In genomic region chr9:35728041-35728971, GRCh38 we compare ENCODE assay signal across 9 cellular contexts. TPM values are rescaled to one million over a fixed set of nuclear protein-coding genes. Genes with fewer than 3 reads are reported as not detected.
DNase-seq lines count a peak whose midpoint lies in the region; ATAC-seq, FAIRE-seq and TF ChIP-seq lines count a peak whose summit lies in the region.
"Had no signal": no experiment of that assay in that cellular context is flagged by ENCODE, and none has a peak within 500 bp of the region (broad histone marks: within the 10 kb centered on the region; RNA-seq: fewer than 3 reads in every experiment).

No MANE protein-coding gene starts in this region.

- peak overlapping the region; percentile 66 for H3K9ac ChIP-seq in endothelial cell of umbilical vein (replicated peaks; ENCODE audit: extremely low read depth, insufficient read depth, low read length)

- 34% methylated on average over 10 of the region's 10 CpGs for WGBS in A549 (ENCODE audit: missing lambda C conversion rate)
- 20 to 25% methylated on average over 10 of the region's 10 CpGs for WGBS in thyroid gland, 2 donors

- DNase-seq in A549 (ENCODE audit: low read depth in 1 of 2, low spot score in 1 of 2) = peak in 1 of 2 experiments; percentile 60
- no peak for DNase-seq in RWPE2 (ENCODE audit: low spot score)
- DNase-seq in endothelial cell of umbilical vein (ENCODE audit: low read depth, low spot score) = peak; percentile 71
- DNase-seq in mucosa of descending colon = peak; percentile 63 to 79 (median 63)
- DNase-seq in thyroid gland = peak; percentile 68 to 70
- DNase-seq in SK-N-DZ (ENCODE audit: low spot score) = no peak

- H3K4me1 ChIP-seq in A549 (peaks cover 44% of the 10 kb centered on the region), RWPE2 (ENCODE audit: insufficient read depth, poor library complexity, severe bottlenecking) (peaks cover 35% of the 10 kb centered on the region), endothelial cell of umbilical vein (ENCODE audit: control insufficient read depth, extremely low read depth, insufficient read depth, low read length) (peaks cover 53% of the 10 kb centered on the region), mucosa of descending colon (ENCODE audit: low read depth) (peaks cover 29% of the 10 kb centered on the region), thyroid gland (peaks cover 43 to 47% of the 10 kb centered on the region in 2 donors)

- H3K36me3 ChIP-seq in RWPE2 (ENCODE audit: low read depth) = peaks cover 53% of the 10 kb centered on the region
- H3K36me3 ChIP-seq in endothelial cell of umbilical vein (ENCODE audit: control insufficient read depth in 2 of 2, extremely low read depth in 1 of 2, insufficient read depth in 2 of 2, low read length in 2 of 2) = peaks cover 19 to 23% of the 10 kb centered on the region in 2 experiments
- H3K36me3 ChIP-seq in mucosa of descending colon (ENCODE audit: low read depth) = no peaks in the 10 kb centered on the region
- peaks cover 20 to 22% of the 10 kb centered on the region in 2 donors for H3K36me3 ChIP-seq in thyroid gland

- H3K27me3 ChIP-seq in RWPE2 (ENCODE audit: insufficient read depth, poor library complexity, severe bottlenecking) (no peaks in the 10 kb centered on the region), endothelial cell of umbilical vein (ENCODE audit: control insufficient read depth in 2 of 2, insufficient read depth in 2 of 2, low read length in 2 of 2) (no peaks in the 10 kb centered on the region), thyroid gland (no peaks in the 10 kb centered on the region)

- no peak for TF ChIP-seq CTCF in A549 (IDR thresholded peaks at IDR 0.05)
- TF ChIP-seq CTCF in RWPE2 (IDR thresholded peaks at IDR 0.05; ENCODE audit: poor library complexity, severe bottlenecking) = no peak
- TF ChIP-seq CTCF in endothelial cell of umbilical vein (IDR thresholded peaks at IDR 0.05; ENCODE audit: extremely low read depth in 1 of 2, insufficient read depth in 1 of 2, low read depth in 1 of 2, low read length in 2 of 2) = no peak
- no peak for TF ChIP-seq CTCF in mucosa of descending colon (IDR thresholded peaks at IDR 0.05)
- TF ChIP-seq CTCF in thyroid gland (IDR thresholded peaks at IDR 0.05) = no peak

- H3K9me1 ChIP-seq in endothelial cell of umbilical vein (replicated peaks; ENCODE audit: control insufficient read depth, extremely low read depth, insufficient read depth, low read length) = no peaks in the 10 kb centered on the region

- H3K9me3 ChIP-seq in A549 (no peaks in the 10 kb centered on the region), RWPE2 (ENCODE audit: severe bottlenecking) (no peaks in the 10 kb centered on the region), endothelial cell of umbilical vein (replicated peaks; ENCODE audit: control insufficient read depth, insufficient read depth, low read length) (no peaks in the 10 kb centered on the region), mucosa of descending colon (no peaks in the 10 kb centered on the region), thyroid gland (no peaks in the 10 kb centered on the region)

- TF ChIP-seq EP300 in A549 (IDR thresholded peaks at IDR 0.05) = no peak

- FAIRE-seq in A549 (lab: Jason Lieb, UNC) (no peak), endothelial cell of umbilical vein (lab: Jason Lieb, UNC) (peak; percentile 97)
- FAIRE-seq: islet of Langerhans had no signal

- POLR2A ChIA-PET in A549 (lab: Yijun Ruan, JAX) (interaction anchor here (0.7 to 2.3 kb wide), 7 partner anchors 14 to 632 kb away, joined by 3 to 7 read pairs (median 3); partner anchors contain the start of genes CCDC107, GBA2, PIGO and RGP1), endothelial cell of umbilical vein (lab: Charles Lee) (interaction anchor here (0.7 to 1.6 kb wide), 4 partner anchors 14 to 650 kb away, joined by 3 to 7 read pairs (median 5); no protein-coding TSS in a partner anchor)

- TF ChIP-seq POLR2A in A549 (IDR thresholded peaks at IDR 0.05; ENCODE audit: low read length) (no peak), GM19193 (IDR thresholded peaks at IDR 0.05; ENCODE audit: extremely low read depth, insufficient read depth, insufficient read length) (peak; percentile 64), endothelial cell of umbilical vein (IDR thresholded peaks at IDR 0.05; ENCODE audit: low read depth, low read length) (peak; percentile 43), thyroid gland (IDR thresholded peaks at IDR 0.05) (peak in 1 of 2 donors; percentile 23)

- dilution Hi-C loops in endothelial cell of umbilical vein (cut with MboI; ENCODE audit: extremely low pct_ligation_motif_present, low sequenced_read_pairs) = no loop called here

- ATAC-seq in A549 = no peak
- peak; percentile 32 for ATAC-seq in RWPE2 (ENCODE audit: low read depth)
- no peak for ATAC-seq in mucosa of descending colon
- ATAC-seq in HG03342 (IDR thresholded peaks at IDR 0.05; ENCODE audit: unreplicated experiment) = no peak

- H2AFZ ChIP-seq in endothelial cell of umbilical vein (ENCODE audit: low read depth, low read length) = no peak overlapping the region

- TSS peak; percentile 57 for BruUV-seq in endothelial cell of umbilical vein (replicated peaks; lab: Mats Ljungman, UMichigan)

- no peak for TF ChIP-seq RAD21 in A549 (conservative IDR thresholded peaks at IDR 0.05 in 1 of 2, IDR thresholded peaks at IDR 0.05 in 1 of 2)

- peaks cover 86% of the 10 kb centered on the region for H3K79me2 ChIP-seq in endothelial cell of umbilical vein (ENCODE audit: control insufficient read depth, insufficient read depth, low read length)

- CTCF ChIA-PET in A549 (lab: Yijun Ruan, JAX) (interaction anchor here (0.9 to 31.4 kb wide), 14 partner anchors 15 to 645 kb away, joined by 3 to 758 read pairs (median 6); partner anchors contain the start of genes ARHGEF39, CA9, CCDC107 and GBA2), endothelial cell of umbilical vein (lab: Charles Lee) (interaction anchor here (0.8 to 4.1 kb wide), 26 partner anchors 8 to 183 kb away, joined by 3 to 52 read pairs (median 6); partner anchors contain the start of genes ARHGEF39, CCDC107, GBA2 and HRCT1)

- H4K20me1 ChIP-seq in endothelial cell of umbilical vein (replicated peaks; ENCODE audit: control insufficient read depth, extremely low read depth, insufficient read depth, low read length) = no peaks in the 10 kb centered on the region

- H3K27ac ChIP-seq in A549 = peak overlapping the region; percentile 74 to 95
- H3K27ac ChIP-seq in RWPE2 (ENCODE audit: poor library complexity, severe bottlenecking) = peak overlapping the region; percentile 87
- peak overlapping the region; percentile 78 for H3K27ac ChIP-seq in endothelial cell of umbilical vein (ENCODE audit: insufficient read depth, low read depth, low read length)
- peak overlapping the region; percentile 34 to 59 (median 52) for H3K27ac ChIP-seq in thyroid gland

- H3K4me2 ChIP-seq in A549 = peak overlapping the region; percentile 74
- peak overlapping the region; percentile 97 for H3K4me2 ChIP-seq in endothelial cell of umbilical vein (ENCODE audit: insufficient read depth, low read length)

- peak overlapping the region; percentile 33 for H3K4me3 ChIP-seq in A549
- H3K4me3 ChIP-seq in RWPE2 (ENCODE audit: severe bottlenecking) = no peak overlapping the region
- peak overlapping the region; percentile 14 to 79 (median 32) for H3K4me3 ChIP-seq in endothelial cell of umbilical vein (replicated peaks in 1 of 3; ENCODE audit: insufficient read depth in 1 of 3, low read depth in 1 of 3, low read length in 3 of 3)
- H3K4me3 ChIP-seq in mucosa of descending colon = no peak overlapping the region
- peak overlapping the region in 1 of 3 donors; percentile 7 for H3K4me3 ChIP-seq in thyroid gland (replicated peaks in 1 of 3)

- intact Hi-C loops in endothelial cell of umbilical vein (cut with micrococcal nuclease) (loop anchor here (5.0 kb wide), 1 partner anchor 154 kb away; no protein-coding TSS in a partner anchor), mucosa of descending colon (cut with DNase I, micrococcal nuclease) (no loop called here), thyroid gland (cut with DNase I) (loop anchor here (5.0 kb wide), 1 partner anchor 76 kb away; the partner anchor contains the start of gene SIT1)

RNA-seq across cellular contexts. Expression of gene TLN1, which starts 3.7 kb away (rescaled TPM):
- polyA plus RNA-seq in A549 (2011; rRNA removed) = 65.5 and 72.1 TPM in 2 replicates
- polyA plus RNA-seq in A549 (2012; cell fraction: cytosol; rRNA removed) = 69.4 and 88.8 TPM in 2 replicates
- polyA plus RNA-seq in A549 (2012; cell fraction: nucleus; rRNA removed) = 170 and 259 TPM in 2 replicates
- 108 to 119 TPM (median 117 TPM) in 3 replicates for polyA plus RNA-seq in A549 (2017; fragmentation: RNase III; extraction: RNeasy Plus Mini Kit Qiagen cat#74134 plus additional on column Dnase treatment)
- polyA minus RNA-seq in A549 (2011; rRNA and poly(A)+ RNA removed) = 476 and 477 TPM in 2 replicates
- 424 and 450 TPM in 2 replicates for total RNA-seq in endothelial cell of umbilical vein
- polyA plus RNA-seq in endothelial cell of umbilical vein = 120 and 137 TPM in 2 replicates
- 213 and 223 TPM in 2 replicates for polyA plus RNA-seq in endothelial cell of umbilical vein (2011; cell fraction: cytosol; rRNA removed)
- 252 and 278 TPM in 2 replicates for polyA plus RNA-seq in endothelial cell of umbilical vein (2011; cell fraction: nucleus; rRNA removed)
- polyA plus RNA-seq in endothelial cell of umbilical vein (2012) = 255 and 266 TPM in 2 replicates
- polyA minus RNA-seq in endothelial cell of umbilical vein = 647 and 685 TPM in 2 replicates
- polyA minus RNA-seq in endothelial cell of umbilical vein (2011; cell fraction: cytosol; rRNA and poly(A)+ RNA removed) = 119 TPM
- 163 and 201 TPM in 2 replicates for polyA minus RNA-seq in endothelial cell of umbilical vein (2011; cell fraction: nucleus; rRNA and poly(A)+ RNA removed)
- total RNA-seq in mucosa of descending colon = 100 to 1,000 TPM; 154 to 720 (median 189) TPM
- total RNA-seq in thyroid gland = 100 to 1,000 TPM; 142 to 245 (median 184) TPM
- 43.1 and 44.7 TPM in 2 replicates for polyA plus RNA-seq in SK-N-DZ (2014; cell fraction: cytosol; rRNA removed)
- 48.0 and 63.3 TPM in 2 replicates for polyA plus RNA-seq in SK-N-DZ (2014; cell fraction: nucleus; rRNA removed)

RNA-seq across cellular contexts. Expression of gene CREB3, which starts 4.2 kb away (rescaled TPM):
- polyA plus RNA-seq in A549 (2011; rRNA removed) = 33.3 and 36.0 TPM in 2 replicates
- 27.6 and 32.3 TPM in 2 replicates for polyA plus RNA-seq in A549 (2012; cell fraction: cytosol; rRNA removed)
- 25.8 and 30.9 TPM in 2 replicates for polyA plus RNA-seq in A549 (2012; cell fraction: nucleus; rRNA removed)
- 51.3 to 54.0 TPM (median 51.7 TPM) in 3 replicates for polyA plus RNA-seq in A549 (2017; fragmentation: RNase III; extraction: RNeasy Plus Mini Kit Qiagen cat#74134 plus additional on column Dnase treatment)
- polyA minus RNA-seq in A549 (2011; rRNA and poly(A)+ RNA removed) = 22.9 and 28.3 TPM in 2 replicates
- total RNA-seq in endothelial cell of umbilical vein = 36.4 and 39.8 TPM in 2 replicates
- 45.9 and 52.1 TPM in 2 replicates for polyA plus RNA-seq in endothelial cell of umbilical vein
- polyA plus RNA-seq in endothelial cell of umbilical vein (2011; cell fraction: cytosol; rRNA removed) = 32.2 and 36.2 TPM in 2 replicates
- 20.0 and 24.0 TPM in 2 replicates for polyA plus RNA-seq in endothelial cell of umbilical vein (2011; cell fraction: nucleus; rRNA removed)
- 45.9 and 48.2 TPM in 2 replicates for polyA plus RNA-seq in endothelial cell of umbilical vein (2012)
- 18.5 and 19.4 TPM in 2 replicates for polyA minus RNA-seq in endothelial cell of umbilical vein
- 13.6 TPM for polyA minus RNA-seq in endothelial cell of umbilical vein (2011; cell fraction: cytosol; rRNA and poly(A)+ RNA removed)
- polyA minus RNA-seq in endothelial cell of umbilical vein (2011; cell fraction: nucleus; rRNA and poly(A)+ RNA removed) = 7.0 and 9.1 TPM in 2 replicates
- 10 to 100 TPM; 28.2 to 47.7 (median 34.3) TPM for total RNA-seq in mucosa of descending colon
- total RNA-seq in thyroid gland = 10 to 100 TPM; 44.9 to 73.0 (median 51.3) TPM
- 45.0 and 48.4 TPM in 2 replicates for polyA plus RNA-seq in SK-N-DZ (2014; cell fraction: cytosol; rRNA removed)
- polyA plus RNA-seq in SK-N-DZ (2014; cell fraction: nucleus; rRNA removed) = 28.7 and 30.2 TPM in 2 replicates

RNA-seq across cellular contexts. Expression of gene GBA2, which starts 20.7 kb away (rescaled TPM):
- polyA plus RNA-seq in A549 (2011; rRNA removed) (40.0 and 47.4 TPM in 2 replicates), A549 (2017; fragmentation: RNase III; extraction: RNeasy Plus Mini Kit Qiagen cat#74134 plus additional on column Dnase treatment) (34.8 to 39.5 TPM (median 38.9 TPM) in 3 replicates), endothelial cell of umbilical vein (99.9 and 110 TPM in 2 replicates)
- polyA plus RNA-seq in A549 (2012; cell fraction: cytosol; rRNA removed) = 39.1 and 41.6 TPM in 2 replicates
- 165 and 194 TPM in 2 replicates for polyA plus RNA-seq in A549 (2012; cell fraction: nucleus; rRNA removed)
- 55.3 and 57.9 TPM in 2 replicates for polyA minus RNA-seq in A549 (2011; rRNA and poly(A)+ RNA removed)
- total RNA-seq in endothelial cell of umbilical vein (158 and 196 TPM in 2 replicates), mucosa of descending colon (100 to 1,000 TPM; 157 to 285 (median 223) TPM), thyroid gland (100 to 1,000 TPM in 2 of 4 donors, 10 to 100 TPM in 2; 71.4 to 111 (median 101) TPM)
- polyA plus RNA-seq in endothelial cell of umbilical vein (2011; cell fraction: cytosol; rRNA removed) = 57.3 and 62.9 TPM in 2 replicates
- polyA plus RNA-seq in endothelial cell of umbilical vein (2011; cell fraction: nucleus; rRNA removed) = 939 and 994 TPM in 2 replicates
- 58.1 and 93.8 TPM in 2 replicates for polyA plus RNA-seq in endothelial cell of umbilical vein (2012)
- polyA minus RNA-seq in endothelial cell of umbilical vein = 156 and 170 TPM in 2 replicates
- polyA minus RNA-seq in endothelial cell of umbilical vein (2011; cell fraction: cytosol; rRNA and poly(A)+ RNA removed) = 13.1 TPM
- 228 TPM in 2 replicates for polyA minus RNA-seq in endothelial cell of umbilical vein (2011; cell fraction: nucleus; rRNA and poly(A)+ RNA removed)
- polyA plus RNA-seq in SK-N-DZ (2014; cell fraction: cytosol; rRNA removed) = 53.5 and 62.8 TPM in 2 replicates
- polyA plus RNA-seq in SK-N-DZ (2014; cell fraction: nucleus; rRNA removed) = 357 and 473 TPM in 2 replicates

RNA-seq across cellular contexts. Expression of gene RGP1, which starts 20.8 kb away (rescaled TPM):
- polyA plus RNA-seq in A549 (2011; rRNA removed) = 16.6 and 20.2 TPM in 2 replicates
- polyA plus RNA-seq in A549 (2012; cell fraction: cytosol; rRNA removed) = 7.6 and 10.0 TPM in 2 replicates
- polyA plus RNA-seq in A549 (2012; cell fraction: nucleus; rRNA removed) = 10.2 and 12.0 TPM in 2 replicates
- polyA plus RNA-seq in A549 (2017; fragmentation: RNase III; extraction: RNeasy Plus Mini Kit Qiagen cat#74134 plus additional on column Dnase treatment) = 15.0 to 16.1 TPM (median 15.3 TPM) in 3 replicates
- 27.4 and 28.8 TPM in 2 replicates for polyA minus RNA-seq in A549 (2011; rRNA and poly(A)+ RNA removed)
- total RNA-seq in endothelial cell of umbilical vein = 23.3 and 29.0 TPM in 2 replicates
- 12.7 and 15.0 TPM in 2 replicates for polyA plus RNA-seq in endothelial cell of umbilical vein
- 14.6 and 14.8 TPM in 2 replicates for polyA plus RNA-seq in endothelial cell of umbilical vein (2011; cell fraction: cytosol; rRNA removed)
- polyA plus RNA-seq in endothelial cell of umbilical vein (2011; cell fraction: nucleus; rRNA removed) = 27.3 and 27.5 TPM in 2 replicates
- 18.4 and 19.7 TPM in 2 replicates for polyA plus RNA-seq in endothelial cell of umbilical vein (2012)
- 26.0 and 31.2 TPM in 2 replicates for polyA minus RNA-seq in endothelial cell of umbilical vein
- polyA minus RNA-seq in endothelial cell of umbilical vein (2011; cell fraction: cytosol; rRNA and poly(A)+ RNA removed) = 11.1 TPM
- polyA minus RNA-seq in endothelial cell of umbilical vein (2011; cell fraction: nucleus; rRNA and poly(A)+ RNA removed) = 13.8 and 14.8 TPM in 2 replicates
- 10 to 100 TPM; 46.5 to 55.7 (median 55.7) TPM for total RNA-seq in mucosa of descending colon
- 10 to 100 TPM; 25.4 to 34.0 (median 30.2) TPM for total RNA-seq in thyroid gland
- 11.0 and 12.5 TPM in 2 replicates for polyA plus RNA-seq in SK-N-DZ (2014; cell fraction: cytosol; rRNA removed)
- 14.0 and 18.3 TPM in 2 replicates for polyA plus RNA-seq in SK-N-DZ (2014; cell fraction: nucleus; rRNA removed)

RNA-seq across cellular contexts. Expression of gene MSMP, which starts 25.8 kb away (rescaled TPM):
- polyA plus RNA-seq in A549 (2011; rRNA removed) (0.24 TPM in 1 of 2 replicates, not detected in the other), A549 (2017; fragmentation: RNase III; extraction: RNeasy Plus Mini Kit Qiagen cat#74134 plus additional on column Dnase treatment) (not detected in 3 replicates), endothelial cell of umbilical vein (23.5 and 29.0 TPM in 2 replicates)
- polyA plus RNA-seq in A549 (2012; cell fraction: cytosol; rRNA removed) = 0.19 and 0.30 TPM in 2 replicates
- not detected in 2 replicates for polyA plus RNA-seq in A549 (2012; cell fraction: nucleus; rRNA removed)
- 0.70 TPM in 1 of 2 replicates, not detected in the other for polyA minus RNA-seq in A549 (2011; rRNA and poly(A)+ RNA removed)
- total RNA-seq in endothelial cell of umbilical vein (18.8 and 25.6 TPM in 2 replicates), mucosa of descending colon (under 1 TPM in 1 of 3 donors, not detected in 2; 0.48 TPM), thyroid gland (under 1 TPM in 1 of 4 donors, not detected in 3; 0.67 TPM)
- 27.7 and 40.2 TPM in 2 replicates for polyA plus RNA-seq in endothelial cell of umbilical vein (2011; cell fraction: cytosol; rRNA removed)
- 9.9 and 11.8 TPM in 2 replicates for polyA plus RNA-seq in endothelial cell of umbilical vein (2011; cell fraction: nucleus; rRNA removed)
- polyA plus RNA-seq in endothelial cell of umbilical vein (2012) = 10.2 and 29.9 TPM in 2 replicates
- polyA minus RNA-seq in endothelial cell of umbilical vein = 7.9 and 10.8 TPM in 2 replicates
- polyA minus RNA-seq in endothelial cell of umbilical vein (2011; cell fraction: cytosol; rRNA and poly(A)+ RNA removed) = not detected
- 1.5 and 2.1 TPM in 2 replicates for polyA minus RNA-seq in endothelial cell of umbilical vein (2011; cell fraction: nucleus; rRNA and poly(A)+ RNA removed)
- not detected in 2 replicates for polyA plus RNA-seq in SK-N-DZ (2014; cell fraction: cytosol; rRNA removed)
- not detected in 2 replicates for polyA plus RNA-seq in SK-N-DZ (2014; cell fraction: nucleus; rRNA removed)

Comparison
In these comparisons a context has a peak if more than half of its experiments do, and no peak if none do; other contexts are left out.
1. DNase-seq: peak in endothelial cell of umbilical vein (single experiment), mucosa of descending colon (3 of 3) and thyroid gland (2 of 2); none in RWPE2 (single experiment) and SK-N-DZ (single experiment).
2. H3K4me3 ChIP-seq: peak in A549 (single experiment) and endothelial cell of umbilical vein (3 of 3); none in RWPE2 (single experiment) and mucosa of descending colon (single experiment).
3. intact Hi-C loops: an anchor here in endothelial cell of umbilical vein (5.0 kb wide) and thyroid gland (5.0 kb wide); none called in mucosa of descending colon.
4. Peak in every context shown above with its lines, with median percentiles within 50 percentile points of each other: H3K27ac ChIP-seq.